22 cellular contexts compared by ENCODE assay signal in genomic region chr10:84607044-84607443, GRCh38.
"Had no signal": no experiment of that assay in that cellular context is flagged by ENCODE, and none has a peak within 500 bp of the region (broad histone marks: within the 10 kb centered on the region; RNA-seq: fewer than 3 reads in every experiment).

No MANE protein-coding gene starts in this region.

- H3K36me3 Mint-ChIP-seq: brain had no signal

- H3K4me3 ChIP-seq: colonic mucosa, hepatocyte, lower lobe of right lung, transverse colon had no signal

- H3K36me3 ChIP-seq: colonic mucosa, lower lobe of right lung, transverse colon had no signal

- H3K4me2 ChIP-seq: hepatocyte had no signal

- H2AFZ ChIP-seq: hepatocyte had no signal

- H3K27me3 ChIP-seq: colonic mucosa, transverse colon had no signal

- H3K4me1 ChIP-seq: colonic mucosa, lower lobe of right lung, transverse colon had no signal

- H3K9me3 ChIP-seq: colonic mucosa, lower lobe of right lung, transverse colon had no signal

- FAIRE-seq: islet of Langerhans had no signal

- H3K27ac Mint-ChIP-seq: activated B cell treated with CpG ODN at 0.5 μM for 24 hours; activated CD4-positive, alpha-beta memory T cell treated with anti-CD3 and anti-CD28 coated beads, Interleukin-2, amount 10 ng/mL, durations not matched to agents 7 days and 5 days; activated naive CD4-positive, alpha-beta T cell treated with anti-CD3 and anti-CD28 coated beads for 36 hours; activated T-helper 17 cell treated with anti-CD3 and anti-CD28 coated beads, Interleukin-2, amount 50 U/mL, for 72 hours; endodermal cell; nephron had no signal

- H3K9me3 Mint-ChIP-seq: activated B cell treated with CpG ODN at 0.5 μM for 24 hours; activated CD4-positive, alpha-beta memory T cell treated with anti-CD3 and anti-CD28 coated beads, Interleukin-2, amount 10 ng/mL, durations not matched to agents 7 days and 5 days; activated naive CD4-positive, alpha-beta T cell treated with anti-CD3 and anti-CD28 coated beads for 36 hours; activated T-helper 17 cell treated with anti-CD3 and anti-CD28 coated beads, Interleukin-2, amount 50 U/mL, for 72 hours; brain; endodermal cell; nephron had no signal

- H3K79me2 ChIP-seq: hepatocyte had no signal

- ATAC-seq: activated T-helper 17 cell treated with anti-CD3 and anti-CD28 coated beads, Interleukin-2, amount 50 U/mL, for 72 hours; left cardiac atrium; lower lobe of right lung had no signal

- H3K4me3 Mint-ChIP-seq: activated B cell treated with CpG ODN at 0.5 μM for 24 hours; activated CD4-positive, alpha-beta memory T cell treated with anti-CD3 and anti-CD28 coated beads, Interleukin-2, amount 10 ng/mL, durations not matched to agents 7 days and 5 days; activated naive CD4-positive, alpha-beta T cell treated with anti-CD3 and anti-CD28 coated beads for 36 hours; activated T-helper 17 cell treated with anti-CD3 and anti-CD28 coated beads, Interleukin-2, amount 50 U/mL, for 72 hours; brain; endodermal cell; nephron had no signal

- H3K4me1 Mint-ChIP-seq: activated B cell treated with CpG ODN at 0.5 μM for 24 hours; activated T-helper 17 cell treated with anti-CD3 and anti-CD28 coated beads, Interleukin-2, amount 50 U/mL, for 72 hours had no signal

- H3K27ac ChIP-seq: colonic mucosa, epithelial cell of prostate, hepatocyte, lower lobe of right lung, transverse colon had no signal

- DNase-seq: activated B cell treated with CpG ODN at 0.5 μM for 24 hours; activated CD4-positive, alpha-beta memory T cell treated with anti-CD3 and anti-CD28 coated beads, Interleukin-2, amount 10 ng/mL, durations not matched to agents 7 days and 5 days; activated CD4-positive, alpha-beta T cell treated with anti-CD3 and anti-CD28 coated beads for 4 hours; activated naive CD4-positive, alpha-beta T cell treated with anti-CD3 and anti-CD28 coated beads for 36 hours; activated T-cell treated with anti-CD3 and anti-CD28 coated beads, Interleukin-2, amount 50 U/mL, for 1 hour; anterior cingulate cortex; central memory CD4-positive, alpha-beta T cell; colonic mucosa; endodermal cell; foreskin fibroblast; left cardiac atrium; lower lobe of right lung; occipital lobe; stimulated activated naive CD4-positive, alpha-beta T cell; substantia nigra; transverse colon had no signal
